ENCODE assay signal across 7 cellular contexts in the genomic region with DNA sequence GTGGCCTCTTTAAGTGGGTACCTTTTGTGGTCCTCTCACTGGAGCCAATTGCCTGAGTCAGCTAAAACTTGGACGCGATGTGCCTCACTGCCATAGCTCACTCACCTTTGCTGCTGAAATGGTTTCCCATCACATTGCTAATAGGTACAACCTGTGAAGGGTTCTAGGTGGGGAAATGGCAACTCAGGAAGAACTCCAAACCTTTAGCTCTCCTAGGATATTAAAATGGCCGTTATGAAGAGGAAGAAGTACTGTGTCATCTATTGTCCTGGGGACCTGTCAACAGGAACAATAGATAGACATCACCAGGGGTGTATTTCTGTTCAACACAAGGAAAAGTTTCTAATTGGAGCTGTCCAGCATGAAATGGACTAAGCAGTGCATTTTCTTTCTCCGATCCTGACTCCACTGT. TPM values are rescaled to one million over a fixed set of nuclear protein-coding genes. Genes with fewer than 3 reads are reported as not detected.
A peak's percentile ranks its signal among the peaks of the same experiment; 100 is the strongest.
DNase-seq lines count a peak whose midpoint lies in the region; ATAC-seq, FAIRE-seq and TF ChIP-seq lines count a peak whose summit lies in the region.

No MANE protein-coding gene starts in this region.

- TF ChIP-seq POLR2A in H54 (IDR thresholded peaks at IDR 0.05; ENCODE audit: low read depth, low read length): no peak

- H3K4me3 Mint-ChIP-seq in activated T-helper 2 cell treated with anti-CD3 and anti-CD28 coated beads, Interferon-gamma antibody, Interleukin-2, Interleukin-4, amounts not matched to agents 10 μg/mL and 5 μg/mL and 100 μg/mL, durations not matched to agents 14 hours and 24 hours and 36 hours (ENCODE audit: low read depth): peak overlapping the region; percentile 100
- peak overlapping the region; percentile 94 for H3K4me3 Mint-ChIP-seq in stimulated activated memory B cell treated with anti-CD40 and anti-IgM and Interleukin-4, amounts not matched to agents 10 μg/mL and 1 μg/mL and 100 μg/mL, for 72 hours

- ATAC-seq in stimulated activated memory B cell treated with anti-CD40 and anti-IgM and Interleukin-4, amounts not matched to agents 10 μg/mL and 1 μg/mL and 100 μg/mL, for 72 hours: no peak
- no peak for ATAC-seq in HG02938 (IDR thresholded peaks at IDR 0.05; ENCODE audit: unreplicated experiment)

- H3K36me3 ChIP-seq in HUES48 (ENCODE audit: control insufficient read depth, insufficient read depth, low read length) (peaks cover 30% of the 10 kb centered on the region), keratinocyte (ENCODE audit: control insufficient read depth in 2 of 2, extremely low read depth in 1 of 2, insufficient read depth in 2 of 2, low read length in 2 of 2) (peaks cover 4 to 30% of the 10 kb centered on the region in 2 experiments)

- peaks cover 34% of the 10 kb centered on the region for H3K79me2 ChIP-seq in keratinocyte (ENCODE audit: control insufficient read depth, insufficient read depth, low read length)

- peak overlapping the region; percentile 100 for H3K4me3 ChIP-seq in HUES48 (ENCODE audit: low read depth, low read length)
- peak overlapping the region; percentile 89 to 92 (median 91) for H3K4me3 ChIP-seq in keratinocyte (ENCODE audit: control insufficient read depth in 2 of 3, extremely low read depth in 1 of 3, insufficient read depth in 2 of 3, low read depth in 1 of 3, low read length in 3 of 3)

- FAIRE-seq in keratinocyte (lab: Jason Lieb, UNC): no peak
- no peak for FAIRE-seq in H54 (lab: Jason Lieb, UNC)

- peaks cover 65% of the 10 kb centered on the region for H3K36me3 Mint-ChIP-seq in activated T-helper 2 cell treated with anti-CD3 and anti-CD28 coated beads, Interferon-gamma antibody, Interleukin-2, Interleukin-4, amounts not matched to agents 10 μg/mL and 5 μg/mL and 100 μg/mL, durations not matched to agents 14 hours and 24 hours and 36 hours (ENCODE audit: low read depth)
- peaks cover 33% of the 10 kb centered on the region for H3K36me3 Mint-ChIP-seq in stimulated activated memory B cell treated with anti-CD40 and anti-IgM and Interleukin-4, amounts not matched to agents 10 μg/mL and 1 μg/mL and 100 μg/mL, for 72 hours

- intact Hi-C loops in activated T-helper 2 cell treated with anti-CD3 and anti-CD28 coated beads, Interferon-gamma antibody, Interleukin-2, Interleukin-4, amounts not matched to agents 10 μg/mL and 5 μg/mL and 100 μg/mL, durations not matched to agents 14 hours and 24 hours and 36 hours (cut with micrococcal nuclease): no loop called here

- H3K4me1 ChIP-seq in HUES48 (ENCODE audit: control insufficient read depth, insufficient read depth, low read length): peaks cover 5% of the 10 kb centered on the region; the same call in 1 of the 2 replicates
- peaks cover 39% of the 10 kb centered on the region for H3K4me1 ChIP-seq in keratinocyte (ENCODE audit: control insufficient read depth, extremely low read depth, insufficient read depth, low read length)

- no peak overlapping the region for H3K27ac ChIP-seq in HUES48 (ENCODE audit: low read depth, low read length)
- H3K27ac ChIP-seq in keratinocyte (ENCODE audit: control insufficient read depth, insufficient read depth, low read length): peak overlapping the region; percentile 92

- peak overlapping the region; percentile 93 for H3K4me2 ChIP-seq in keratinocyte (ENCODE audit: control insufficient read depth, extremely low read depth, insufficient read depth, low read depth, low read length)

- H3K9ac ChIP-seq in HUES48 (ENCODE audit: low read depth, low read length): no peak overlapping the region; the same call in 1 of the 2 replicates
- H3K9ac ChIP-seq in keratinocyte (ENCODE audit: control insufficient read depth, extremely low read depth, insufficient read depth, low read length): peak overlapping the region; percentile 98

- DNase-seq in activated T-helper 2 cell treated with anti-CD3 and anti-CD28 coated beads, Interferon-gamma antibody, Interleukin-2, Interleukin-4, amounts not matched to agents 10 μg/mL and 5 μg/mL and 100 μg/mL, durations not matched to agents 14 hours and 24 hours and 36 hours (ENCODE audit: low spot score): no peak
- DNase-seq in keratinocyte (ENCODE audit: low read depth, low spot score) (no peak), KG1 (lab: John Stamatoyannopoulos, UW) (no peak), H54 (ENCODE audit: insufficient read length, low spot score) (no peak)

- no peaks in the 10 kb centered on the region for H3K9me1 ChIP-seq in keratinocyte (ENCODE audit: control insufficient read depth, extremely low read depth, insufficient read depth, low read length)

- no peaks in the 10 kb centered on the region for H3K9me3 Mint-ChIP-seq in activated T-helper 2 cell treated with anti-CD3 and anti-CD28 coated beads, Interferon-gamma antibody, Interleukin-2, Interleukin-4, amounts not matched to agents 10 μg/mL and 5 μg/mL and 100 μg/mL, durations not matched to agents 14 hours and 24 hours and 36 hours
- H3K9me3 Mint-ChIP-seq in stimulated activated memory B cell treated with anti-CD40 and anti-IgM and Interleukin-4, amounts not matched to agents 10 μg/mL and 1 μg/mL and 100 μg/mL, for 72 hours: no peaks in the 10 kb centered on the region

- no peaks in the 10 kb centered on the region for H3K27me3 Mint-ChIP-seq in activated T-helper 2 cell treated with anti-CD3 and anti-CD28 coated beads, Interferon-gamma antibody, Interleukin-2, Interleukin-4, amounts not matched to agents 10 μg/mL and 5 μg/mL and 100 μg/mL, durations not matched to agents 14 hours and 24 hours and 36 hours (ENCODE audit: low read depth)
- H3K27me3 Mint-ChIP-seq in stimulated activated memory B cell treated with anti-CD40 and anti-IgM and Interleukin-4, amounts not matched to agents 10 μg/mL and 1 μg/mL and 100 μg/mL, for 72 hours: no peaks in the 10 kb centered on the region

- H3K9me3 ChIP-seq in HUES48 (ENCODE audit: control insufficient read depth, insufficient read depth, low read length) (no peaks in the 10 kb centered on the region), keratinocyte (ENCODE audit: control insufficient read depth, low read depth, low read length) (no peaks in the 10 kb centered on the region)

- TF ChIP-seq CTCF in keratinocyte (optimal IDR thresholded peaks at IDR 0.05 in 1 of 3, IDR thresholded peaks at IDR 0.05 in 1 of 3, conservative IDR thresholded peaks at IDR 0.05 in 1 of 3; ENCODE audit: extremely low read depth in 1 of 3, insufficient read depth in 2 of 3, low read length in 3 of 3): no peak

- dilution Hi-C loops in keratinocyte (cut with MboI; ENCODE audit: extremely low pct_ligation_motif_present, low sequenced_read_pairs): no loop called here

- H3K27ac Mint-ChIP-seq in activated T-helper 2 cell treated with anti-CD3 and anti-CD28 coated beads, Interferon-gamma antibody, Interleukin-2, Interleukin-4, amounts not matched to agents 10 μg/mL and 5 μg/mL and 100 μg/mL, durations not matched to agents 14 hours and 24 hours and 36 hours: peak overlapping the region; percentile 70
- peak overlapping the region; percentile 94 for H3K27ac Mint-ChIP-seq in stimulated activated memory B cell treated with anti-CD40 and anti-IgM and Interleukin-4, amounts not matched to agents 10 μg/mL and 1 μg/mL and 100 μg/mL, for 72 hours

- H2AFZ ChIP-seq in keratinocyte (ENCODE audit: control insufficient read depth, low read length): no peak overlapping the region

- H4K20me1 ChIP-seq in keratinocyte (ENCODE audit: control insufficient read depth, extremely low read depth, insufficient read depth, low read length): no peaks in the 10 kb centered on the region

- peaks cover 36% of the 10 kb centered on the region for H3K4me1 Mint-ChIP-seq in activated T-helper 2 cell treated with anti-CD3 and anti-CD28 coated beads, Interferon-gamma antibody, Interleukin-2, Interleukin-4, amounts not matched to agents 10 μg/mL and 5 μg/mL and 100 μg/mL, durations not matched to agents 14 hours and 24 hours and 36 hours (ENCODE audit: low read depth)
- peaks cover 51% of the 10 kb centered on the region for H3K4me1 Mint-ChIP-seq in stimulated activated memory B cell treated with anti-CD40 and anti-IgM and Interleukin-4, amounts not matched to agents 10 μg/mL and 1 μg/mL and 100 μg/mL, for 72 hours

- H3K27me3 ChIP-seq in HUES48 (ENCODE audit: control insufficient read depth, insufficient read depth, low read length) (no peaks in the 10 kb centered on the region), keratinocyte (ENCODE audit: control insufficient read depth, extremely low read depth, insufficient read depth, low read length) (no peaks in the 10 kb centered on the region)

RNA-seq across cellular contexts. Expression of gene ZNF655, which starts 1.2 kb away (rescaled TPM):
- 68.3 and 72.8 TPM in 2 replicates for total RNA-seq in activated T-helper 2 cell treated with anti-CD3 and anti-CD28 coated beads, Interferon-gamma antibody, Interleukin-2, Interleukin-4, amounts not matched to agents 10 μg/mL and 5 μg/mL and 100 μg/mL, durations not matched to agents 14 hours and 24 hours and 36 hours
- 46.2 to 71.1 TPM (median 59.6 TPM) in 3 replicates for polyA plus RNA-seq in keratinocyte
- polyA plus RNA-seq in keratinocyte (2011; ENCODE audit: low read depth): 6.2 TPM
- 31.4 and 45.4 TPM in 2 replicates for polyA plus RNA-seq in keratinocyte (2011; cell fraction: cytosol; rRNA removed)
- polyA plus RNA-seq in keratinocyte (2011; cell fraction: nucleus; rRNA removed): 121 and 122 TPM in 2 replicates
- polyA plus RNA-seq in keratinocyte (2012; ENCODE audit: low replicate concordance): 21.3 and 34.4 TPM in 2 replicates
- 29.8 to 69.0 TPM (median 31.3 TPM) in 3 replicates for polyA minus RNA-seq in keratinocyte
- polyA minus RNA-seq in keratinocyte (2011; cell fraction: cytosol; rRNA and poly(A)+ RNA removed): 21.1 TPM
- polyA minus RNA-seq in keratinocyte (2011; cell fraction: nucleus; rRNA and poly(A)+ RNA removed): 44.1 and 62.5 TPM in 2 replicates

RNA-seq across cellular contexts. Expression of gene FAM200A, which starts 5.3 kb away (rescaled TPM):
- 5.2 and 5.6 TPM in 2 replicates for total RNA-seq in activated T-helper 2 cell treated with anti-CD3 and anti-CD28 coated beads, Interferon-gamma antibody, Interleukin-2, Interleukin-4, amounts not matched to agents 10 μg/mL and 5 μg/mL and 100 μg/mL, durations not matched to agents 14 hours and 24 hours and 36 hours
- polyA plus RNA-seq in keratinocyte: 5.5 to 7.6 TPM (median 5.7 TPM) in 3 replicates
- polyA plus RNA-seq in keratinocyte (2011; ENCODE audit: low read depth): 2.0 TPM
- 4.8 and 7.8 TPM in 2 replicates for polyA plus RNA-seq in keratinocyte (2011; cell fraction: cytosol; rRNA removed)
- polyA plus RNA-seq in keratinocyte (2011; cell fraction: nucleus; rRNA removed): 4.6 and 6.6 TPM in 2 replicates
- polyA plus RNA-seq in keratinocyte (2012; ENCODE audit: low replicate concordance): 3.4 and 4.1 TPM in 2 replicates
- 0.82 to 3.7 TPM (median 1.2 TPM) in 3 replicates for polyA minus RNA-seq in keratinocyte
- 3.6 TPM for polyA minus RNA-seq in keratinocyte (2011; cell fraction: cytosol; rRNA and poly(A)+ RNA removed)
- 3.2 and 5.5 TPM in 2 replicates for polyA minus RNA-seq in keratinocyte (2011; cell fraction: nucleus; rRNA and poly(A)+ RNA removed)

RNA-seq across cellular contexts. Expression of gene TMEM225B, which starts 40.9 kb away (rescaled TPM):
- 1.3 and 1.9 TPM in 2 replicates for total RNA-seq in activated T-helper 2 cell treated with anti-CD3 and anti-CD28 coated beads, Interferon-gamma antibody, Interleukin-2, Interleukin-4, amounts not matched to agents 10 μg/mL and 5 μg/mL and 100 μg/mL, durations not matched to agents 14 hours and 24 hours and 36 hours
- polyA plus RNA-seq in keratinocyte: 0.18 to 0.26 TPM (median 0.23 TPM) in 3 replicates
- 0.26 TPM for polyA plus RNA-seq in keratinocyte (2011; ENCODE audit: low read depth)
- 0.05 and 0.13 TPM in 2 replicates for polyA plus RNA-seq in keratinocyte (2011; cell fraction: cytosol; rRNA removed)
- 0.15 and 0.19 TPM in 2 replicates for polyA plus RNA-seq in keratinocyte (2011; cell fraction: nucleus; rRNA removed)
- polyA plus RNA-seq in keratinocyte (2012; ENCODE audit: low replicate concordance): 1.7 TPM in 1 of 2 replicates, not detected in the other
- polyA minus RNA-seq in keratinocyte: 0.20 TPM in 1 of 3 replicates, not detected in the others
- polyA minus RNA-seq in keratinocyte (2011; cell fraction: cytosol; rRNA and poly(A)+ RNA removed): not detected
- polyA minus RNA-seq in keratinocyte (2011; cell fraction: nucleus; rRNA and poly(A)+ RNA removed): not detected in 2 replicates

RNA-seq across cellular contexts. Expression of gene ZKSCAN5, which starts 52.7 kb away (rescaled TPM):
- total RNA-seq in activated T-helper 2 cell treated with anti-CD3 and anti-CD28 coated beads, Interferon-gamma antibody, Interleukin-2, Interleukin-4, amounts not matched to agents 10 μg/mL and 5 μg/mL and 100 μg/mL, durations not matched to agents 14 hours and 24 hours and 36 hours: 8.2 and 8.4 TPM in 2 replicates
- 7.4 to 8.4 TPM (median 8.4 TPM) in 3 replicates for polyA plus RNA-seq in keratinocyte
- polyA plus RNA-seq in keratinocyte (2011; ENCODE audit: low read depth): 6.5 TPM
- polyA plus RNA-seq in keratinocyte (2011; cell fraction: cytosol; rRNA removed): 5.7 and 8.2 TPM in 2 replicates
- 10.1 and 10.5 TPM in 2 replicates for polyA plus RNA-seq in keratinocyte (2011; cell fraction: nucleus; rRNA removed)
- polyA plus RNA-seq in keratinocyte (2012; ENCODE audit: low replicate concordance): 5.1 and 8.1 TPM in 2 replicates
- polyA minus RNA-seq in keratinocyte: 7.1 to 17.9 TPM (median 11.3 TPM) in 3 replicates
- polyA minus RNA-seq in keratinocyte (2011; cell fraction: cytosol; rRNA and poly(A)+ RNA removed): 11.3 TPM
- 7.5 and 14.9 TPM in 2 replicates for polyA minus RNA-seq in keratinocyte (2011; cell fraction: nucleus; rRNA and poly(A)+ RNA removed)

RNA-seq across cellular contexts. Expression of gene ZNF394, which starts 57.1 kb away (rescaled TPM):
- 36.4 and 40.7 TPM in 2 replicates for total RNA-seq in activated T-helper 2 cell treated with anti-CD3 and anti-CD28 coated beads, Interferon-gamma antibody, Interleukin-2, Interleukin-4, amounts not matched to agents 10 μg/mL and 5 μg/mL and 100 μg/mL, durations not matched to agents 14 hours and 24 hours and 36 hours
- 9.1 to 10.4 TPM (median 10.1 TPM) in 3 replicates for polyA plus RNA-seq in keratinocyte
- 8.7 TPM for polyA plus RNA-seq in keratinocyte (2011; ENCODE audit: low read depth)
- 7.5 and 9.2 TPM in 2 replicates for polyA plus RNA-seq in keratinocyte (2011; cell fraction: cytosol; rRNA removed)
- polyA plus RNA-seq in keratinocyte (2011; cell fraction: nucleus; rRNA removed): 14.2 and 14.8 TPM in 2 replicates
- 11.6 and 15.2 TPM in 2 replicates for polyA plus RNA-seq in keratinocyte (2012; ENCODE audit: low replicate concordance)
- polyA minus RNA-seq in keratinocyte: 7.2 to 15.1 TPM (median 9.7 TPM) in 3 replicates
- polyA minus RNA-seq in keratinocyte (2011; cell fraction: cytosol; rRNA and poly(A)+ RNA removed): 10.6 TPM
- polyA minus RNA-seq in keratinocyte (2011; cell fraction: nucleus; rRNA and poly(A)+ RNA removed): 7.5 and 14.6 TPM in 2 replicates
